ENCODE assay signal across 8 cellular contexts in genomic region chr7:1144269-1144771, GRCh38. TPM values are rescaled to one million over a fixed set of nuclear protein-coding genes. Genes with fewer than 3 reads are reported as not detected.
A peak's percentile ranks its signal among the peaks of the same experiment; 100 is the strongest.
DNase-seq lines count a peak whose midpoint lies in the region; ATAC-seq and TF ChIP-seq lines count a peak whose summit lies in the region.

No MANE protein-coding gene starts in this region.

- H3K9me2 ChIP-seq in Loucy (replicated peaks; ENCODE audit: low read depth, low read length) (no peaks in the 10 kb centered on the region), hepatocyte (replicated peaks; ENCODE audit: insufficient read depth) (no peaks in the 10 kb centered on the region)

- no peaks in the 10 kb centered on the region for H3K9me3 ChIP-seq in BLaER1
- H3K9me3 ChIP-seq in Loucy (ENCODE audit: insufficient read depth, low read depth, low read length): no peaks in the 10 kb centered on the region
- H3K9me3 ChIP-seq in left lung: no peaks in the 10 kb centered on the region
- H3K9me3 ChIP-seq in hepatocyte (ENCODE audit: low read depth): no peaks in the 10 kb centered on the region

- ATAC-seq in left lung (peak; percentile 60), GM21576 (IDR thresholded peaks at IDR 0.05; ENCODE audit: unreplicated experiment) (no peak)

- 86% methylated on average over 23 of the region's 23 CpGs for WGBS in hepatocyte (ENCODE audit: low lambda C conversion rate, missing lambda C conversion rate)

- H3K4me3 ChIP-seq in BLaER1 (no peak overlapping the region), Loucy (ENCODE audit: low read length, poor library complexity, severe bottlenecking) (no peak overlapping the region), astrocyte of the cerebellum (ENCODE audit: low read depth, low read length) (no peak overlapping the region), left lung (no peak overlapping the region), hepatocyte (no peak overlapping the region)

- H3K27me3 ChIP-seq in BLaER1 (no peaks in the 10 kb centered on the region), Loucy (ENCODE audit: insufficient read depth, low read length, poor library complexity, severe bottlenecking) (no peaks in the 10 kb centered on the region), left lung (no peaks in the 10 kb centered on the region), hepatocyte (no peaks in the 10 kb centered on the region)

- H3K4me2 ChIP-seq in BLaER1 (peak overlapping the region; percentile 37), Loucy (ENCODE audit: low read depth, low read length, poor library complexity, severe bottlenecking) (no peak overlapping the region), hepatocyte (no peak overlapping the region)

- H3K9ac ChIP-seq in BLaER1 (no peak overlapping the region), Loucy (ENCODE audit: low read depth, low read length, poor library complexity, severe bottlenecking) (no peak overlapping the region)

- H4K20me1 ChIP-seq in BLaER1: no peaks in the 10 kb centered on the region
- no peaks in the 10 kb centered on the region for H4K20me1 ChIP-seq in Loucy (ENCODE audit: insufficient read depth, low read length, poor library complexity, severe bottlenecking)
- no peaks in the 10 kb centered on the region for H4K20me1 ChIP-seq in hepatocyte (ENCODE audit: insufficient read depth, poor library complexity, severe bottlenecking)

- H3K4me1 ChIP-seq in BLaER1 (peaks cover 34% of the 10 kb centered on the region), Loucy (ENCODE audit: insufficient read depth, low read length, poor library complexity, severe bottlenecking) (no peaks in the 10 kb centered on the region), left lung (no peaks in the 10 kb centered on the region), hepatocyte (ENCODE audit: insufficient read depth) (no peaks in the 10 kb centered on the region)

- in situ Hi-C loops in astrocyte of the cerebellum (cut with HindIII; ENCODE audit: low sequenced_read_pairs): no loop called here

- H2AFZ ChIP-seq in Loucy (ENCODE audit: low read length) (no peak overlapping the region), hepatocyte (no peak overlapping the region)

- H3F3A ChIP-seq in Loucy (ENCODE audit: low read depth): no peaks in the 10 kb centered on the region

- intact Hi-C loops in left lung (cut with DNase I): no loop called here

- TF ChIP-seq CTCF in Loucy (conservative IDR thresholded peaks at IDR 0.05; ENCODE audit: low read length) (peak; percentile 32; the same call in 1 of the 2 replicates), astrocyte of the cerebellum (IDR thresholded peaks at IDR 0.05; ENCODE audit: low read depth, low read length, missing control alignments) (peak; percentile 37), left lung (IDR thresholded peaks at IDR 0.05) (no peak), hepatocyte (IDR thresholded peaks at IDR 0.05; ENCODE audit: poor library complexity) (no peak)

- H3K36me3 ChIP-seq in BLaER1: 0 out of 2 replicates have a peak, but pooled peaks cover 3% of the 10 kb centered on the region
- H3K36me3 ChIP-seq in Loucy (ENCODE audit: insufficient read depth, low read length): no peaks in the 10 kb centered on the region
- H3K36me3 ChIP-seq in left lung: peaks cover 0 to 4% of the 10 kb centered on the region in 2 donors
- H3K36me3 ChIP-seq in hepatocyte (replicated peaks; ENCODE audit: insufficient read depth, low read depth): no peaks in the 10 kb centered on the region

- H3K27ac ChIP-seq in BLaER1 (no peak overlapping the region), left lung (no peak overlapping the region), hepatocyte (no peak overlapping the region)

- DNase-seq in astrocyte of the cerebellum (ENCODE audit: low read depth) (peak; percentile 15), left lung (no peak), T-helper 9 cell (no peak), hepatocyte (ENCODE audit: low spot score) (no peak)
- DNase-seq in NK-92 treated with Interleukin-12 subunit alpha and Interleukin-12 subunit beta, amount 100 ng/mL, for 24 hours (lab: John Stamatoyannopoulos, UW): no peak

- H3K79me2 ChIP-seq in Loucy (ENCODE audit: insufficient read depth, low read length) (no peaks in the 10 kb centered on the region), hepatocyte (no peaks in the 10 kb centered on the region)

RNA-seq across cellular contexts. Expression of gene ZFAND2A, which starts 15.7 kb away (rescaled TPM):
- total RNA-seq in left lung (10 to 100 TPM; 15.1 to 28.9 TPM), hepatocyte (29.4 and 35.4 TPM in 2 replicates)
- polyA plus RNA-seq in hepatocyte: 37.3 and 54.3 TPM in 2 replicates

RNA-seq across cellular contexts. Expression of gene GPER1, which starts 56.4 kb away (rescaled TPM):
- total RNA-seq in left lung: 10 to 100 TPM in 1 of 2 donors, 1 to 10 TPM in 1; 8.1 to 11.6 TPM
- 3.6 and 4.5 TPM in 2 replicates for total RNA-seq in hepatocyte
- 9.1 and 11.1 TPM in 2 replicates for polyA plus RNA-seq in hepatocyte

Comparison
In these comparisons a context has a peak if more than half of its experiments do, and no peak if none do; other contexts are left out.
1. CTCF ChIP-seq: peak in Loucy (single experiment) and astrocyte of the cerebellum (single experiment); none in left lung (0 of 2) and hepatocyte (single experiment).